In the genomic region with DNA sequence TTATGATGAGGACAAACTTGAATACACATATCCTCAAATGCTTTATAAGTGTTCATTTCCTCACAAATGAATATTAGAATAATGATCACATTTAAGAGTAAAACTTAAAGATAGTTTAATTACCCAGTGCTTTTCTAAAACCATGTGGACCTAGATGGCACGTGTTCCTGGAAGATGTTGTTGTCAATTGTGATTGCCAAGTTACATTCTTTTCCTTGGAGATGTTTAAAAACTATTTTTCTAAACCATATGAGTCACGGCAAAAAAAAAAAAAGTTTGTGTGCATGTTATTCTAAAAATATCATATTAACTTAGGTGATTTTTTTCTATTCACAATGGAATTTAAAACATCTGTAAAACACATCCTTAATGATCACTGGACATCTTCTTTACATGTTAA, we compare ENCODE assay signal across 20 cellular contexts. TPM values are rescaled to one million over a fixed set of nuclear protein-coding genes. Genes with fewer than 3 reads are reported as not detected.
A peak's percentile ranks its signal among the peaks of the same experiment; 100 is the strongest.
DNase-seq lines count a peak whose midpoint lies in the region; ATAC-seq, FAIRE-seq and TF ChIP-seq lines count a peak whose summit lies in the region.
"Had no signal": no experiment of that assay in that cellular context is flagged by ENCODE, and none has a peak within 500 bp of the region (broad histone marks: within the 10 kb centered on the region; RNA-seq: fewer than 3 reads in every experiment).

No MANE protein-coding gene starts in this region.

- H3K27me3 ChIP-seq in right atrium auricular region, result no peaks in the 10 kb centered on the region
- peaks cover 2% of the 10 kb centered on the region for H3K27me3 ChIP-seq in astrocyte (ENCODE audit: insufficient read depth, low read length)
- H3K27me3 ChIP-seq in tibial artery, result no peaks in the 10 kb centered on the region
- H3K27me3 ChIP-seq: esophagus squamous epithelium had no signal

- peak overlapping the region; percentile 41 to 91 for H3K27ac ChIP-seq in right atrium auricular region
- H3K27ac ChIP-seq in astrocyte (ENCODE audit: low read depth, low read length), result no peak overlapping the region
- H3K27ac ChIP-seq in tibial artery, result peak overlapping the region; percentile 77 to 83
- H3K27ac ChIP-seq: esophagus squamous epithelium had no signal

- H4K20me1 ChIP-seq in astrocyte (ENCODE audit: insufficient read depth, low read length), result no peaks in the 10 kb centered on the region

- no peak for ATAC-seq in Right ventricle myocardium superior (ENCODE audit: poor library complexity)

- H3K27ac Mint-ChIP-seq in astrocyte (ENCODE audit: unreplicated experiment), result no peak overlapping the region
- H3K27ac Mint-ChIP-seq: activated naive CD8-positive, alpha-beta T cell treated with anti-CD3 and anti-CD28 coated beads for 36 hours; CD4-positive, alpha-beta memory T cell; progenitor cell of endocrine pancreas had no signal

- intact Hi-C loops in Right ventricle myocardium superior (cut with DNase I), result no loop called here
- intact Hi-C loops in tibial artery (cut with DNase I; ENCODE audit: low total_unique reads), result no loop called here

- H3K79me2 ChIP-seq in astrocyte (ENCODE audit: insufficient read depth, low read length), result no peaks in the 10 kb centered on the region

- TF ChIP-seq CTCF in right atrium auricular region (IDR thresholded peaks at IDR 0.05), result no peak
- no peak for TF ChIP-seq CTCF in astrocyte (IDR thresholded peaks at IDR 0.05; ENCODE audit: insufficient read depth, low read depth, low read length)
- no peak for TF ChIP-seq CTCF in fibroblast of pulmonary artery (IDR thresholded peaks at IDR 0.05; ENCODE audit: low read length, missing control alignments)
- TF ChIP-seq CTCF in tibial artery (IDR thresholded peaks at IDR 0.05), result no peak

- H3K4me1 ChIP-seq in right atrium auricular region (peaks cover 0 to 57% of the 10 kb centered on the region in 2 donors), astrocyte (ENCODE audit: insufficient read depth, low read length) (no peaks in the 10 kb centered on the region), tibial artery (peaks cover 9 to 98% (median 33%) of the 10 kb centered on the region in 4 donors)

- H3K9me3 ChIP-seq in right atrium auricular region (no peaks in the 10 kb centered on the region), astrocyte (ENCODE audit: insufficient read depth, low read depth, low read length) (no peaks in the 10 kb centered on the region), tibial artery (no peaks in the 10 kb centered on the region)

- no peak overlapping the region for H3K4me3 ChIP-seq in right atrium auricular region
- no peak overlapping the region for H3K4me3 ChIP-seq in astrocyte (ENCODE audit: insufficient read depth, low read depth, low read length)
- no peak overlapping the region for H3K4me3 ChIP-seq in fibroblast of pulmonary artery (replicated peaks; ENCODE audit: low read depth, low read length)
- H3K4me3 ChIP-seq in tibial artery, result no peak overlapping the region
- H3K4me3 ChIP-seq: esophagus squamous epithelium had no signal

- H3K36me3 ChIP-seq in right atrium auricular region (no peaks in the 10 kb centered on the region), astrocyte (ENCODE audit: insufficient read depth, low read length) (no peaks in the 10 kb centered on the region), tibial artery (no peaks in the 10 kb centered on the region)
- H3K36me3 ChIP-seq: esophagus squamous epithelium had no signal

- no peak overlapping the region for H3K9ac ChIP-seq in astrocyte (ENCODE audit: low read length)

- H2AFZ ChIP-seq in astrocyte (ENCODE audit: low read depth, low read length), result no peak overlapping the region

- DNase-seq in right atrium auricular region (ENCODE audit: low spot score), result no peak
- DNase-seq in Right ventricle myocardium superior, result no peak
- DNase-seq in astrocyte (ENCODE audit: low read depth), result peak; percentile 9
- DNase-seq in fibroblast of pulmonary artery (ENCODE audit: low read depth), result peak; percentile 2
- no peak for DNase-seq in tibial artery
- DNase-seq in foreskin melanocyte, result no peak
- no peak for DNase-seq in iPS-NIHi7 (ENCODE audit: extremely low spot score)
- DNase-seq in AML-193 (lab: John Stamatoyannopoulos, UW), result no peak
- DNase-seq: activated CD4-positive, alpha-beta T cell treated with anti-CD3 and anti-CD28 coated beads for 1 hour; activated naive CD8-positive, alpha-beta T cell treated with anti-CD3 and anti-CD28 coated beads for 36 hours; CD4-positive, alpha-beta memory T cell; DMS153; effector CD8-positive, alpha-beta T cell; esophagus squamous epithelium; midbrain; NCI-H1092 treated with DMSO at 0.1 percent for 48 hours; NCI-H524; substantia nigra; SW 1271 had no signal

- peak; percentile 54 for FAIRE-seq in astrocyte (lab: Jason Lieb, UNC)

- no peak overlapping the region for H3K4me2 ChIP-seq in astrocyte (ENCODE audit: low read length)

- no peak overlapping the region for H3K4me3 Mint-ChIP-seq in astrocyte (ENCODE audit: unreplicated experiment)
- H3K4me3 Mint-ChIP-seq: activated naive CD8-positive, alpha-beta T cell treated with anti-CD3 and anti-CD28 coated beads for 36 hours; CD4-positive, alpha-beta memory T cell had no signal

- H3K9me3 Mint-ChIP-seq in astrocyte (ENCODE audit: unreplicated experiment), result peaks cover 2% of the 10 kb centered on the region

- no peaks in the 10 kb centered on the region for H3K27me3 Mint-ChIP-seq in astrocyte (ENCODE audit: low read depth, unreplicated experiment)
- H3K27me3 Mint-ChIP-seq: progenitor cell of endocrine pancreas had no signal

- H3K36me3 Mint-ChIP-seq in astrocyte (ENCODE audit: low read depth, unreplicated experiment), result no peaks in the 10 kb centered on the region
- H3K36me3 Mint-ChIP-seq: activated naive CD8-positive, alpha-beta T cell treated with anti-CD3 and anti-CD28 coated beads for 36 hours; CD4-positive, alpha-beta memory T cell had no signal

- peaks cover 26% of the 10 kb centered on the region for H3K4me1 Mint-ChIP-seq in astrocyte (ENCODE audit: low read depth, unreplicated experiment)
- H3K4me1 Mint-ChIP-seq: activated naive CD8-positive, alpha-beta T cell treated with anti-CD3 and anti-CD28 coated beads for 36 hours; CD4-positive, alpha-beta memory T cell had no signal

RNA-seq across cellular contexts. Expression of a gene that starts 51.1 kb away (rescaled TPM):
- total RNA-seq in right atrium auricular region, result 100 to 1,000 TPM in 1 of 2 donors, 10 to 100 TPM in 1; 96.5 to 210 TPM
- total RNA-seq in Right ventricle myocardium superior, result 258 TPM
- 9.9 and 10.6 TPM in 2 replicates for total RNA-seq in astrocyte
- total RNA-seq: activated naive CD8-positive, alpha-beta T cell treated with anti-CD3 and anti-CD28 coated beads for 36 hours; CD4-positive, alpha-beta memory T cell had no signal

Comparison
In these comparisons a context has a peak if more than half of its experiments do, and no peak if none do; other contexts are left out.
1. DNase-seq: peak in astrocyte (single experiment) and fibroblast of pulmonary artery (single experiment); none in right atrium auricular region (single experiment), Right ventricle myocardium superior (single experiment), tibial artery (0 of 2), foreskin melanocyte (single experiment), iPS-NIHi7 (single experiment) and AML-193 (0 of 2).